Comparison of ENCODE assay signal across 2 cellular contexts in the genomic region with DNA sequence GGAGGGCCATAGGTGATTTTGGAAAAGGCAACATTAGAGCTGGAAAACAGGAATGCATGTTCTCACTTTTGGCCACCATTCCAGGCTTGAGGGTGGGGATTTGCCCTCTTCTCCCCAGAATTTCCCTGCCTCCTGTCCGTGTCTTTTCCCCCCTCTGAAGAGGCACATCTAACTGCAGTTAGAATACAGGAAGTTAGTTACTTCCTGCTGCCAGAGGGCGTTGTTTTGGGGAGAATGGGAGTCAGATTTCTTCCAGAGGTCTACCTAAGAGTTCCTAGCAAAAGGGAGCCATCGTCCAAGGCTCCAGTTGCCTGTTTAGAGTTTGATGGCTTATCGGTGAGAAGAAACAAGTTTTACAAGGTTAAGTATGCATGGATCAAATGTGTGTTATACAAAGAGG.
TF ChIP-seq lines count a peak whose summit lies in the region.

No MANE protein-coding gene starts in this region.

TF ChIP-seq in GM23338, 12 proteins besides CTCF, POLR2A, EP300 and RAD21:
- TF ChIP-seq, protein P1, sequence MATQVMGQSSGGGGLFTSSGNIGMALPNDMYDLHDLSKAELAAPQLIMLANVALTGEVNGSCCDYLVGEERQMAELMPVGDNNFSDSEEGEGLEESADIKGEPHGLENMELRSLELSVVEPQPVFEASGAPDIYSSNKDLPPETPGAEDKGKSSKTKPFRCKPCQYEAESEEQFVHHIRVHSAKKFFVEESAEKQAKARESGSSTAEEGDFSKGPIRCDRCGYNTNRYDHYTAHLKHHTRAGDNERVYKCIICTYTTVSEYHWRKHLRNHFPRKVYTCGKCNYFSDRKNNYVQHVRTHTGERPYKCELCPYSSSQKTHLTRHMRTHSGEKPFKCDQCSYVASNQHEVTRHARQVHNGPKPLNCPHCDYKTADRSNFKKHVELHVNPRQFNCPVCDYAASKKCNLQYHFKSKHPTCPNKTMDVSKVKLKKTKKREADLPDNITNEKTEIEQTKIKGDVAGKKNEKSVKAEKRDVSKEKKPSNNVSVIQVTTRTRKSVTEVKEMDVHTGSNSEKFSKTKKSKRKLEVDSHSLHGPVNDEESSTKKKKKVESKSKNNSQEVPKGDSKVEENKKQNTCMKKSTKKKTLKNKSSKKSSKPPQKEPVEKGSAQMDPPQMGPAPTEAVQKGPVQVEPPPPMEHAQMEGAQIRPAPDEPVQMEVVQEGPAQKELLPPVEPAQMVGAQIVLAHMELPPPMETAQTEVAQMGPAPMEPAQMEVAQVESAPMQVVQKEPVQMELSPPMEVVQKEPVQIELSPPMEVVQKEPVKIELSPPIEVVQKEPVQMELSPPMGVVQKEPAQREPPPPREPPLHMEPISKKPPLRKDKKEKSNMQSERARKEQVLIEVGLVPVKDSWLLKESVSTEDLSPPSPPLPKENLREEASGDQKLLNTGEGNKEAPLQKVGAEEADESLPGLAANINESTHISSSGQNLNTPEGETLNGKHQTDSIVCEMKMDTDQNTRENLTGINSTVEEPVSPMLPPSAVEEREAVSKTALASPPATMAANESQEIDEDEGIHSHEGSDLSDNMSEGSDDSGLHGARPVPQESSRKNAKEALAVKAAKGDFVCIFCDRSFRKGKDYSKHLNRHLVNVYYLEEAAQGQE (IDR thresholded peaks at IDR 0.05; ENCODE audit: unreplicated experiment), result no peak

TF ChIP-seq in WTC11, 78 proteins besides CTCF, POLR2A, EP300 and RAD21 (continued from another document):
- TF ChIP-seq, protein P2, sequence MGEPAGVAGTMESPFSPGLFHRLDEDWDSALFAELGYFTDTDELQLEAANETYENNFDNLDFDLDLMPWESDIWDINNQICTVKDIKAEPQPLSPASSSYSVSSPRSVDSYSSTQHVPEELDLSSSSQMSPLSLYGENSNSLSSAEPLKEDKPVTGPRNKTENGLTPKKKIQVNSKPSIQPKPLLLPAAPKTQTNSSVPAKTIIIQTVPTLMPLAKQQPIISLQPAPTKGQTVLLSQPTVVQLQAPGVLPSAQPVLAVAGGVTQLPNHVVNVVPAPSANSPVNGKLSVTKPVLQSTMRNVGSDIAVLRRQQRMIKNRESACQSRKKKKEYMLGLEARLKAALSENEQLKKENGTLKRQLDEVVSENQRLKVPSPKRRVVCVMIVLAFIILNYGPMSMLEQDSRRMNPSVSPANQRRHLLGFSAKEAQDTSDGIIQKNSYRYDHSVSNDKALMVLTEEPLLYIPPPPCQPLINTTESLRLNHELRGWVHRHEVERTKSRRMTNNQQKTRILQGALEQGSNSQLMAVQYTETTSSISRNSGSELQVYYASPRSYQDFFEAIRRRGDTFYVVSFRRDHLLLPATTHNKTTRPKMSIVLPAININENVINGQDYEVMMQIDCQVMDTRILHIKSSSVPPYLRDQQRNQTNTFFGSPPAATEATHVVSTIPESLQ (CRISPR knock-in tag; IDR thresholded peaks at IDR 0.05), result no peak
- TF ChIP-seq, protein P3, sequence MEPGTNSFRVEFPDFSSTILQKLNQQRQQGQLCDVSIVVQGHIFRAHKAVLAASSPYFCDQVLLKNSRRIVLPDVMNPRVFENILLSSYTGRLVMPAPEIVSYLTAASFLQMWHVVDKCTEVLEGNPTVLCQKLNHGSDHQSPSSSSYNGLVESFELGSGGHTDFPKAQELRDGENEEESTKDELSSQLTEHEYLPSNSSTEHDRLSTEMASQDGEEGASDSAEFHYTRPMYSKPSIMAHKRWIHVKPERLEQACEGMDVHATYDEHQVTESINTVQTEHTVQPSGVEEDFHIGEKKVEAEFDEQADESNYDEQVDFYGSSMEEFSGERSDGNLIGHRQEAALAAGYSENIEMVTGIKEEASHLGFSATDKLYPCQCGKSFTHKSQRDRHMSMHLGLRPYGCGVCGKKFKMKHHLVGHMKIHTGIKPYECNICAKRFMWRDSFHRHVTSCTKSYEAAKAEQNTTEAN (CRISPR knock-in tag; IDR thresholded peaks at IDR 0.05), result no peak
- TF ChIP-seq, protein P4, sequence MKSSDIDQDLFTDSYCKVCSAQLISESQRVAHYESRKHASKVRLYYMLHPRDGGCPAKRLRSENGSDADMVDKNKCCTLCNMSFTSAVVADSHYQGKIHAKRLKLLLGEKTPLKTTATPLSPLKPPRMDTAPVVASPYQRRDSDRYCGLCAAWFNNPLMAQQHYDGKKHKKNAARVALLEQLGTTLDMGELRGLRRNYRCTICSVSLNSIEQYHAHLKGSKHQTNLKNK (CRISPR knock-in tag; IDR thresholded peaks at IDR 0.05), result no peak
- TF ChIP-seq NFATC4 (CRISPR knock-in tag; IDR thresholded peaks at IDR 0.05) (no peak), EMX1 (CRISPR knock-in tag; IDR thresholded peaks at IDR 0.05) (no peak), ZNF263 (CRISPR knock-in tag; IDR thresholded peaks at IDR 0.05; ENCODE audit: low read depth) (no peak), TEAD1 (CRISPR knock-in tag; IDR thresholded peaks at IDR 0.05) (no peak), HMGA2 (CRISPR knock-in tag; IDR thresholded peaks at IDR 0.05) (no peak)
- TF ChIP-seq, protein P5, sequence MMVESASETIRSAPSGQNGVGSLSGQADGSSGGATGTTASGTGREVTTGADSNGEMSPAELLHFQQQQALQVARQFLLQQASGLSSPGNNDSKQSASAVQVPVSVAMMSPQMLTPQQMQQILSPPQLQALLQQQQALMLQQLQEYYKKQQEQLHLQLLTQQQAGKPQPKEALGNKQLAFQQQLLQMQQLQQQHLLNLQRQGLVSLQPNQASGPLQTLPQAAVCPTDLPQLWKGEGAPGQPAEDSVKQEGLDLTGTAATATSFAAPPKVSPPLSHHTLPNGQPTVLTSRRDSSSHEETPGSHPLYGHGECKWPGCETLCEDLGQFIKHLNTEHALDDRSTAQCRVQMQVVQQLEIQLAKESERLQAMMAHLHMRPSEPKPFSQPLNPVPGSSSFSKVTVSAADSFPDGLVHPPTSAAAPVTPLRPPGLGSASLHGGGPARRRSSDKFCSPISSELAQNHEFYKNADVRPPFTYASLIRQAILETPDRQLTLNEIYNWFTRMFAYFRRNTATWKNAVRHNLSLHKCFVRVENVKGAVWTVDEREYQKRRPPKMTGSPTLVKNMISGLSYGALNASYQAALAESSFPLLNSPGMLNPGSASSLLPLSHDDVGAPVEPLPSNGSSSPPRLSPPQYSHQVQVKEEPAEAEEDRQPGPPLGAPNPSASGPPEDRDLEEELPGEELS (CRISPR knock-in tag; IDR thresholded peaks at IDR 0.05), result no peak
